In the genomic region with DNA sequence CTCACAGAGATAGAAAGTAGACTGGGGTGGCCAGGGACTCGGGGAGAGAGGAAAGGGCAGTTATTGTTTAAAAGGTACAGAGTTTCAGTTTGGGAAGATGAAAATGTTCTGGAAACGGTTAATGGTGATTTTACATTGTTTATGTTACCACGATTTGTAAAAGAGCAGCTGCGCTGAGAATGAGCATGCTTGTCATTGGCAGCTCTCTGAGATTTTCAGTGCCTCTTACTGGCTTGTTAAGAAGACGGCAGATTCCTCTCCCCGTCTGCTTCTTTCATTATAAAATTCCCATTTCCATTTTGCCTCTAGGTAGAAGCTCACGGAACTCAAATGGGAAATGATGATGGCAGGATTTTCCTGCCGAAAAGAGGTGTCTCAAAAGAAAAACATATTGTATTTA, we compare ENCODE assay signal across 1 cellular context.
TF ChIP-seq lines count a peak whose summit lies in the region.

No MANE protein-coding gene starts in this region.

TF ChIP-seq in K562, 482 proteins besides CTCF, POLR2A, EP300 and RAD21:
- TF ChIP-seq TAF9B (IDR thresholded peaks at IDR 0.05; ENCODE audit: partially characterized antibody) = no peak
- no peak for TF ChIP-seq PYGO2 (tag; IDR thresholded peaks at IDR 0.05)
- TF ChIP-seq GABPB2 (CRISPR knock-in tag; conservative IDR thresholded peaks at IDR 0.05) = no peak
